Comparison of ENCODE assay signal across 6 cellular contexts in genomic region chr15:55443141-55443540, GRCh38. TPM values are rescaled to one million over a fixed set of nuclear protein-coding genes. Genes with fewer than 3 reads are reported as not detected.
"Had no signal": no experiment of that assay in that cellular context is flagged by ENCODE, and none has a peak within 500 bp of the region (broad histone marks: within the 10 kb centered on the region; RNA-seq: fewer than 3 reads in every experiment).

No MANE protein-coding gene starts in this region.

RNA-seq across cellular contexts. Expression of gene PIERCE2, which starts 34.8 kb away (rescaled TPM):
- total RNA-seq: activated naive CD4-positive, alpha-beta T cell treated with anti-CD3 and anti-CD28 coated beads, Interleukin-2, amount 50 U/mL, for 72 hours; activated naive CD8-positive, alpha-beta T cell treated with anti-CD3 and anti-CD28 coated beads, Interleukin-2, amount 10 ng/mL, durations not matched to agents 7 days and 5 days; activated T-helper 1 cell treated with anti-CD3 and anti-CD28 coated beads, Interleukin-12 subunit alpha, Interleukin-12 subunit beta, Interleukin-2, Interleukin-4 antibody, amounts not matched to agents 30 ng/mL and 10 ng/mL and 1 ng/mL, durations not matched to agents 14 hours and 24 hours and 36 hours; activated T-helper 17 cell treated with anti-CD3 and anti-CD28 coated beads, Interleukin-2, amount 50 U/mL, for 72 hours; activated T-helper 2 cell treated with anti-CD3 and anti-CD28 coated beads, Interferon-gamma antibody, Interleukin-2, Interleukin-4, amounts not matched to agents 10 μg/mL and 5 μg/mL and 100 μg/mL, durations not matched to agents 14 hours and 24 hours and 36 hours; ascending aorta had no signal
